8 cellular contexts compared by ENCODE assay signal in genomic region chr6:98937351-98937750, GRCh38.
"Had no signal": no experiment of that assay in that cellular context is flagged by ENCODE, and none has a peak within 500 bp of the region (broad histone marks: within the 10 kb centered on the region; RNA-seq: fewer than 3 reads in every experiment).

No MANE protein-coding gene starts in this region.

- H3K27ac Mint-ChIP-seq: HFFc6, IgD-negative memory B cell had no signal

- DNase-seq: GM23248, GOT3, H7, HFFc6 had no signal

- H3K4me3 Mint-ChIP-seq: HFFc6 had no signal

- ATAC-seq: HCT116, HepG2 had no signal

- H3K9me3 ChIP-seq: HAP-1 had no signal

- H3K27me3 Mint-ChIP-seq: IgD-negative memory B cell had no signal
